ENCODE assay signal across 1 cellular context in genomic region chr2:11357428-11357972, GRCh38.
TF ChIP-seq lines count a peak whose summit lies in the region.

No MANE protein-coding gene starts in this region.

TF ChIP-seq in HepG2, 621 proteins besides CTCF, POLR2A, EP300 and RAD21 (continued from another document and continues in another):
- TF ChIP-seq, protein P1, sequence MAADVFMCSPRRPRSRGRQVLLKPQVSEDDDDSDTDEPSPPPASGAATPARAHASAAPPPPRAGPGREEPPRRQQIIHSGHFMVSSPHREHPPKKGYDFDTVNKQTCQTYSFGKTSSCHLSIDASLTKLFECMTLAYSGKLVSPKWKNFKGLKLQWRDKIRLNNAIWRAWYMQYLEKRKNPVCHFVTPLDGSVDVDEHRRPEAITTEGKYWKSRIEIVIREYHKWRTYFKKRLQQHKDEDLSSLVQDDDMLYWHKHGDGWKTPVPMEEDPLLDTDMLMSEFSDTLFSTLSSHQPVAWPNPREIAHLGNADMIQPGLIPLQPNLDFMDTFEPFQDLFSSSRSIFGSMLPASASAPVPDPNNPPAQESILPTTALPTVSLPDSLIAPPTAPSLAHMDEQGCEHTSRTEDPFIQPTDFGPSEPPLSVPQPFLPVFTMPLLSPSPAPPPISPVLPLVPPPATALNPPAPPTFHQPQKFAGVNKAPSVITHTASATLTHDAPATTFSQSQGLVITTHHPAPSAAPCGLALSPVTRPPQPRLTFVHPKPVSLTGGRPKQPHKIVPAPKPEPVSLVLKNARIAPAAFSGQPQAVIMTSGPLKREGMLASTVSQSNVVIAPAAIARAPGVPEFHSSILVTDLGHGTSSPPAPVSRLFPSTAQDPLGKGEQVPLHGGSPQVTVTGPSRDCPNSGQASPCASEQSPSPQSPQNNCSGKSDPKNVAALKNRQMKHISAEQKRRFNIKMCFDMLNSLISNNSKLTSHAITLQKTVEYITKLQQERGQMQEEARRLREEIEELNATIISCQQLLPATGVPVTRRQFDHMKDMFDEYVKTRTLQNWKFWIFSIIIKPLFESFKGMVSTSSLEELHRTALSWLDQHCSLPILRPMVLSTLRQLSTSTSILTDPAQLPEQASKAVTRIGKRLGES (CRISPR knock-in tag; IDR thresholded peaks at IDR 0.05; ENCODE audit: borderline replicate concordance) = peak; percentile 96
- TF ChIP-seq, protein P2, sequence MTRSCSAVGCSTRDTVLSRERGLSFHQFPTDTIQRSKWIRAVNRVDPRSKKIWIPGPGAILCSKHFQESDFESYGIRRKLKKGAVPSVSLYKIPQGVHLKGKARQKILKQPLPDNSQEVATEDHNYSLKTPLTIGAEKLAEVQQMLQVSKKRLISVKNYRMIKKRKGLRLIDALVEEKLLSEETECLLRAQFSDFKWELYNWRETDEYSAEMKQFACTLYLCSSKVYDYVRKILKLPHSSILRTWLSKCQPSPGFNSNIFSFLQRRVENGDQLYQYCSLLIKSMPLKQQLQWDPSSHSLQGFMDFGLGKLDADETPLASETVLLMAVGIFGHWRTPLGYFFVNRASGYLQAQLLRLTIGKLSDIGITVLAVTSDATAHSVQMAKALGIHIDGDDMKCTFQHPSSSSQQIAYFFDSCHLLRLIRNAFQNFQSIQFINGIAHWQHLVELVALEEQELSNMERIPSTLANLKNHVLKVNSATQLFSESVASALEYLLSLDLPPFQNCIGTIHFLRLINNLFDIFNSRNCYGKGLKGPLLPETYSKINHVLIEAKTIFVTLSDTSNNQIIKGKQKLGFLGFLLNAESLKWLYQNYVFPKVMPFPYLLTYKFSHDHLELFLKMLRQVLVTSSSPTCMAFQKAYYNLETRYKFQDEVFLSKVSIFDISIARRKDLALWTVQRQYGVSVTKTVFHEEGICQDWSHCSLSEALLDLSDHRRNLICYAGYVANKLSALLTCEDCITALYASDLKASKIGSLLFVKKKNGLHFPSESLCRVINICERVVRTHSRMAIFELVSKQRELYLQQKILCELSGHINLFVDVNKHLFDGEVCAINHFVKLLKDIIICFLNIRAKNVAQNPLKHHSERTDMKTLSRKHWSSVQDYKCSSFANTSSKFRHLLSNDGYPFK (CRISPR knock-in tag; IDR thresholded peaks at IDR 0.05; ENCODE audit: borderline replicate concordance) = peak; percentile 96
- peak; percentile 89 for TF ChIP-seq JUN (CRISPR knock-in tag; IDR thresholded peaks at IDR 0.05)
- 0 out of 2 replicates have a peak, but pooled peaks have one; percentile 37 for TF ChIP-seq PCBP1 (IDR thresholded peaks at IDR 0.05; ENCODE audit: borderline replicate concordance, low read depth, low read length)
- TF ChIP-seq FOXA3 (CRISPR knock-in tag; IDR thresholded peaks at IDR 0.05) = peak; percentile 98
- no peak for TF ChIP-seq ZNF496 (CRISPR knock-in tag; IDR thresholded peaks at IDR 0.05; ENCODE audit: insufficient replicate concordance)
- TF ChIP-seq SIN3A (IDR thresholded peaks at IDR 0.05; ENCODE audit: borderline replicate concordance, low read depth, low read length) = peak; percentile 76; the same call in 1 of the 2 replicates
- TF ChIP-seq ZNF292 (CRISPR knock-in tag; IDR thresholded peaks at IDR 0.05; ENCODE audit: borderline replicate concordance, low read depth) = peak; percentile 100
- no peak for TF ChIP-seq RORA (CRISPR knock-in tag; IDR thresholded peaks at IDR 0.05)
- TF ChIP-seq ATF7-NPFF (CRISPR knock-in tag; IDR thresholded peaks at IDR 0.05; ENCODE audit: low read depth) = peak; percentile 73; the same call in 1 of the 2 replicates
- peak; percentile 94 for TF ChIP-seq DNMT1 (CRISPR knock-in tag; IDR thresholded peaks at IDR 0.05)
- TF ChIP-seq SMAD1 (CRISPR knock-in tag; IDR thresholded peaks at IDR 0.05; ENCODE audit: borderline replicate concordance, low read depth) = peak; percentile 97
- TF ChIP-seq, protein P3, sequence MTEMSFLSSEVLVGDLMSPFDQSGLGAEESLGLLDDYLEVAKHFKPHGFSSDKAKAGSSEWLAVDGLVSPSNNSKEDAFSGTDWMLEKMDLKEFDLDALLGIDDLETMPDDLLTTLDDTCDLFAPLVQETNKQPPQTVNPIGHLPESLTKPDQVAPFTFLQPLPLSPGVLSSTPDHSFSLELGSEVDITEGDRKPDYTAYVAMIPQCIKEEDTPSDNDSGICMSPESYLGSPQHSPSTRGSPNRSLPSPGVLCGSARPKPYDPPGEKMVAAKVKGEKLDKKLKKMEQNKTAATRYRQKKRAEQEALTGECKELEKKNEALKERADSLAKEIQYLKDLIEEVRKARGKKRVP (CRISPR knock-in tag; IDR thresholded peaks at IDR 0.05) = peak; percentile 96 to 99
- peak; percentile 100 for TF ChIP-seq REPIN1 (CRISPR knock-in tag; IDR thresholded peaks at IDR 0.05; ENCODE audit: borderline replicate concordance, low read depth)
- peak; percentile 82 for TF ChIP-seq SRY (CRISPR knock-in tag; IDR thresholded peaks at IDR 0.05)
- TF ChIP-seq ARHGAP35 (CRISPR knock-in tag; IDR thresholded peaks at IDR 0.05; ENCODE audit: borderline replicate concordance) = 0 out of 2 replicates have a peak, but pooled peaks have one; percentile 46
- TF ChIP-seq ARNT (IDR thresholded peaks at IDR 0.05) = no peak
- peak; percentile 100 for TF ChIP-seq TCF7L2 (IDR thresholded peaks at IDR 0.05; ENCODE audit: low read depth, low read length)
- TF ChIP-seq ETV6 (CRISPR knock-in tag; conservative IDR thresholded peaks at IDR 0.05) = peak; percentile 99
- peak; percentile 98 for TF ChIP-seq POGZ (CRISPR knock-in tag; IDR thresholded peaks at IDR 0.05)
- peak; percentile 79; the same call in 1 of the 2 replicates for TF ChIP-seq ZNF225 (CRISPR knock-in tag; IDR thresholded peaks at IDR 0.05)
- peak; percentile 98 for TF ChIP-seq ETV5 (CRISPR knock-in tag; IDR thresholded peaks at IDR 0.05; ENCODE audit: borderline replicate concordance)
- no peak for TF ChIP-seq ZNF879 (CRISPR knock-in tag; IDR thresholded peaks at IDR 0.05)
- TF ChIP-seq ZBTB1 (CRISPR knock-in tag; IDR thresholded peaks at IDR 0.05; ENCODE audit: borderline replicate concordance) = no peak
- peak; percentile 95 for TF ChIP-seq KAT8 (CRISPR knock-in tag; IDR thresholded peaks at IDR 0.05)
- peak; percentile 86; the same call in 1 of the 2 replicates for TF ChIP-seq NFATC3 (CRISPR knock-in tag; IDR thresholded peaks at IDR 0.05)
- TF ChIP-seq AGO1 (IDR thresholded peaks at IDR 0.05; ENCODE audit: low read depth, low read length, poor library complexity, severe bottlenecking) = no peak
- TF ChIP-seq, protein P4, sequence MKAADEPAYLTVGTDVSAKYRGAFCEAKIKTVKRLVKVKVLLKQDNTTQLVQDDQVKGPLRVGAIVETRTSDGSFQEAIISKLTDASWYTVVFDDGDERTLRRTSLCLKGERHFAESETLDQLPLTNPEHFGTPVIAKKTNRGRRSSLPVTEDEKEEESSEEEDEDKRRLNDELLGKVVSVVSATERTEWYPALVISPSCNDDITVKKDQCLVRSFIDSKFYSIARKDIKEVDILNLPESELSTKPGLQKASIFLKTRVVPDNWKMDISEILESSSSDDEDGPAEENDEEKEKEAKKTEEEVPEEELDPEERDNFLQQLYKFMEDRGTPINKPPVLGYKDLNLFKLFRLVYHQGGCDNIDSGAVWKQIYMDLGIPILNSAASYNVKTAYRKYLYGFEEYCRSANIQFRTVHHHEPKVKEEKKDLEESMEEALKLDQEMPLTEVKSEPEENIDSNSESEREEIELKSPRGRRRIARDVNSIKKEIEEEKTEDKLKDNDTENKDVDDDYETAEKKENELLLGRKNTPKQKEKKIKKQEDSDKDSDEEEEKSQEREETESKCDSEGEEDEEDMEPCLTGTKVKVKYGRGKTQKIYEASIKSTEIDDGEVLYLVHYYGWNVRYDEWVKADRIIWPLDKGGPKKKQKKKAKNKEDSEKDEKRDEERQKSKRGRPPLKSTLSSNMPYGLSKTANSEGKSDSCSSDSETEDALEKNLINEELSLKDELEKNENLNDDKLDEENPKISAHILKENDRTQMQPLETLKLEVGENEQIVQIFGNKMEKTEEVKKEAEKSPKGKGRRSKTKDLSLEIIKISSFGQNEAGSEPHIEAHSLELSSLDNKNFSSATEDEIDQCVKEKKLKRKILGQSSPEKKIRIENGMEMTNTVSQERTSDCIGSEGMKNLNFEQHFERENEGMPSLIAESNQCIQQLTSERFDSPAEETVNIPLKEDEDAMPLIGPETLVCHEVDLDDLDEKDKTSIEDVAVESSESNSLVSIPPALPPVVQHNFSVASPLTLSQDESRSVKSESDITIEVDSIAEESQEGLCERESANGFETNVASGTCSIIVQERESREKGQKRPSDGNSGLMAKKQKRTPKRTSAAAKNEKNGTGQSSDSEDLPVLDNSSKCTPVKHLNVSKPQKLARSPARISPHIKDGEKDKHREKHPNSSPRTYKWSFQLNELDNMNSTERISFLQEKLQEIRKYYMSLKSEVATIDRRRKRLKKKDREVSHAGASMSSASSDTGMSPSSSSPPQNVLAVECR (CRISPR knock-in tag; IDR thresholded peaks at IDR 0.05; ENCODE audit: borderline replicate concordance) = peak; percentile 91; the same call in 1 of the 2 replicates
- TF ChIP-seq ZNF644 (CRISPR knock-in tag; IDR thresholded peaks at IDR 0.05; ENCODE audit: low read depth) = peak; percentile 96
- no peak for TF ChIP-seq ZNF850 (CRISPR knock-in tag; conservative IDR thresholded peaks at IDR 0.05)
- TF ChIP-seq ZBTB8A (CRISPR knock-in tag; IDR thresholded peaks at IDR 0.05; ENCODE audit: borderline replicate concordance, low read depth) = peak; percentile 95
- TF ChIP-seq, protein P5, sequence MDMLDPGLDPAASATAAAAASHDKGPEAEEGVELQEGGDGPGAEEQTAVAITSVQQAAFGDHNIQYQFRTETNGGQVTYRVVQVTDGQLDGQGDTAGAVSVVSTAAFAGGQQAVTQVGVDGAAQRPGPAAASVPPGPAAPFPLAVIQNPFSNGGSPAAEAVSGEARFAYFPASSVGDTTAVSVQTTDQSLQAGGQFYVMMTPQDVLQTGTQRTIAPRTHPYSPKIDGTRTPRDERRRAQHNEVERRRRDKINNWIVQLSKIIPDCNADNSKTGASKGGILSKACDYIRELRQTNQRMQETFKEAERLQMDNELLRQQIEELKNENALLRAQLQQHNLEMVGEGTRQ (IDR thresholded peaks at IDR 0.05; ENCODE audit: low read depth, low read length) = no peak
- TF ChIP-seq, protein P5 (CRISPR knock-in tag; IDR thresholded peaks at IDR 0.05; ENCODE audit: borderline replicate concordance) = peak; percentile 60; the same call in 1 of the 2 replicates
- TF ChIP-seq SOX6 (IDR thresholded peaks at IDR 0.05) = no peak
- peak; percentile 98 for TF ChIP-seq SOX6 (CRISPR knock-in tag; IDR thresholded peaks at IDR 0.05)
- TF ChIP-seq FOXK2 (IDR thresholded peaks at IDR 0.05) = peak; percentile 50; the same call in 1 of the 2 replicates
- TF ChIP-seq, protein P6, sequence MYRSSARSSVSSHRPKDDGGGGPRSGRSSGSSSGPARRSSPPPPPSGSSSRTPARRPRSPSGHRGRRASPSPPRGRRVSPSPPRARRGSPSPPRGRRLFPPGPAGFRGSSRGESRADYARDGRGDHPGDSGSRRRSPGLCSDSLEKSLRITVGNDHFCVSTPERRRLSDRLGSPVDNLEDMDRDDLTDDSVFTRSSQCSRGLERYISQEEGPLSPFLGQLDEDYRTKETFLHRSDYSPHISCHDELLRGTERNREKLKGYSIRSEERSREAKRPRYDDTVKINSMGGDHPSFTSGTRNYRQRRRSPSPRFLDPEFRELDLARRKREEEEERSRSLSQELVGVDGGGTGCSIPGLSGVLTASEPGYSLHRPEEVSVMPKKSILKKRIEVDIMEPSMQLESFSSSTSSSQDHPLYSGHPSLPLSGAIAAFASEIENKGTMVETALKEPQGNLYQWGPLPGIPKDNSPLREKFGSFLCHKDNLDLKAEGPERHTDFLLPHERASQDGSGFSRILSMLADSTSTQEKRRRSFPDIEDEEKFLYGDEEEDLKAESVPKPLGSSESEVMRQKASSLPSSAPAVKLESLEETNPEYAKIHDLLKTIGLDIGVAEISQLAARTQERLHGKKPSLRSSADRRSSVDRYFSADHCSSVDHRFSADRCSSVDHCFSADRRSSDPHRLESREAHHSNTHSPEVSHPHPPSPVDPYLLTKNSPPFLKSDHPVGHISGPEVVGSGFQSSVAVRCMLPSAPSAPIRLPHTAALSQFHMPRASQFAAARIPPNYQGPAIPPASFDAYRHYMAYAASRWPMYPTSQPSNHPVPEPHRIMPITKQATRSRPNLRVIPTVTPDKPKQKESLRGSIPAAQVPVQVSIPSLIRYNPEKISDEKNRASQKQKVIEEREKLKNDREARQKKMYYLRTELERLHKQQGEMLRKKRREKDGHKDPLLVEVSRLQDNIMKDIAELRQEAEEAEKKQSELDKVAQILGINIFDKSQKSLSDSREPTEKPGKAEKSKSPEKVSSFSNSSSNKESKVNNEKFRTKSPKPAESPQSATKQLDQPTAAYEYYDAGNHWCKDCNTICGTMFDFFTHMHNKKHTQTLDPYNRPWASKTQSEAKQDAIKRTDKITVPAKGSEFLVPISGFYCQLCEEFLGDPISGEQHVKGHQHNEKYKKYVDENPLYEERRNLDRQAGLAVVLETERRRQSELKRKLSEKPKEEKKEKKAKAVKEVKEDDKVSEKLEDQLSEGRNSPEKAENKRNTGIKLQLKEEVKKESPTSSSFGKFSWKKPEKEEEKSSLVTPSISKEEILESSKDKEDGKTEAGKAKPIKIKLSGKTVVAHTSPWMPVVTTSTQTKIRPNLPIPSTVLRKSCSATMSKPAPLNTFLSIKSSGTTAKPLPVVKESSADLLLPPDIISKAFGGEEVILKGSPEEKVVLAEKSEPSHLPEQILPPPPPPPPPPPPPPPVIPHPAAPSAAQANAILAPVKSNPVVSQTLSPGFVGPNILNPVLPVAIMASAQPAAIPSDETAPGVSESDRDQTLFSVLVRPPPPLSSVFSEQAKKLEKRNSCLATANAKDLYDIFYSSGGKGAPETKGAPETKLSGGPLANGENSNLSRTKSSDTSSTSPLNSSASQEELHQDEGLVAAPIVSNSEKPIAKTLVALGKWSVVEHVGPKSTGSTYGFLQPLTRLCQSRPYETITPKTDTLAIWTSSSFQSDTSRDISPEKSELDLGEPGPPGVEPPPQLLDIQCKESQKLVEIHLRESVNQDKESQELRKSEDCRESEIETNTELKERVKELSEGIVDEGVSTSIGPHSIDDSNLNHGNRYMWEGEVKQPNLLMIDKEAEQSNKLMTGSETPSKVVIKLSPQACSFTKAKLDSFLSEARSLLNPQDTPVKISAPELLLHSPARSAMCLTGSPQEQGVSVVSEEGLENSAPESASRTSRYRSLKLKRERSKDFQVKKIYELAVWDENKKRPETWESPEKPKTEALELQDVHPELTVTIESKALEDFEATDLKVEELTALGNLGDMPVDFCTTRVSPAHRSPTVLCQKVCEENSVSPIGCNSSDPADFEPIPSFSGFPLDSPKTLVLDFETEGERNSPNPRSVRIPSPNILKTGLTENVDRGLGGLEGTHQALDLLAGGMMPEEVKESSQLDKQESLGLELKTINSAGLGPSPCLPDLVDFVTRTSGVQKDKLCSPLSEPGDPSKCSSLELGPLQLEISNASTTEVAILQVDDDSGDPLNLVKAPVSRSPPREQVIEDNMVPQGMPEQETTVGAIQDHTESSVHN (CRISPR knock-in tag; IDR thresholded peaks at IDR 0.05) = peak; percentile 99
- TF ChIP-seq SP4 (CRISPR knock-in tag; IDR thresholded peaks at IDR 0.05) = peak; percentile 70
- TF ChIP-seq MXD4 (CRISPR knock-in tag; IDR thresholded peaks at IDR 0.05) = peak; percentile 91
- TF ChIP-seq NFE2L2 (IDR thresholded peaks at IDR 0.05; ENCODE audit: low read length) = no peak
